ENCODE assay signal across 22 cellular contexts in genomic region chr6:139006470-139006869, GRCh38.
"Had no signal": no experiment of that assay in that cellular context is flagged by ENCODE, and none has a peak within 500 bp of the region (broad histone marks: within the 10 kb centered on the region; RNA-seq: fewer than 3 reads in every experiment).

No MANE protein-coding gene starts in this region.

- H3K4me1 Mint-ChIP-seq: T-cell had no signal

- H3K36me3 Mint-ChIP-seq: T-cell had no signal

- H3K4me2 ChIP-seq: SK-N-SH had no signal

- H3K4me3 Mint-ChIP-seq: T-cell had no signal

- DNase-seq: KBM-7; MV-4-11; NCI-H1048; NCI-H1105; NCI-H1417; NCI-H1436 treated with DMSO at 0.1 percent for 48 hours; NCI-H1694; NCI-H187 treated with DMSO at 0.1 percent for 48 hours; NCI-H2029 treated with DMSO at 0.1 percent for 48 hours; NCI-H2107; NCI-H2227 treated with DMSO at 0.1 percent for 48 hours; NCI-H524; NCI-H526 treated with DMSO at 0.1 percent for 48 hours; NCI-H774; NK-92 treated with Interleukin-12 subunit alpha and Interleukin-12 subunit beta, amount 100 ng/mL, for 24 hours; PC-3; SHP77; SK-N-SH; SW 1271; T-cell had no signal

- H3K9me3 Mint-ChIP-seq: T-cell had no signal

- H3K9me3 ChIP-seq: SK-N-SH had no signal

- H3K9ac ChIP-seq: SK-N-SH had no signal

- H3K27ac Mint-ChIP-seq: T-cell had no signal

- H3K27ac ChIP-seq: HL-60, RWPE1 had no signal
